Comparison of ENCODE assay signal across 7 cellular contexts in genomic region chr19:510606-511100, GRCh38. TPM values are rescaled to one million over a fixed set of nuclear protein-coding genes. Genes with fewer than 3 reads are reported as not detected.
A peak's percentile ranks its signal among the peaks of the same experiment; 100 is the strongest.
DNase-seq lines count a peak whose midpoint lies in the region; ATAC-seq and TF ChIP-seq lines count a peak whose summit lies in the region.

No MANE protein-coding gene starts in this region.

- peak; percentile 69 for ATAC-seq in stimulated activated naive CD8-positive, alpha-beta T cell treated with anti-CD3 and anti-CD28 coated beads, Interleukin-15, amount 100 ng/mL, for 72 hours

- H3K9me3 ChIP-seq in neural cell (ENCODE audit: low read length) = no peaks in the 10 kb centered on the region

- no peaks in the 10 kb centered on the region for H3K27me3 ChIP-seq in neural cell (ENCODE audit: insufficient read depth, low read depth, low read length)

- no peak for TF ChIP-seq EP300 in neural cell (conservative IDR thresholded peaks at IDR 0.05; ENCODE audit: poor library complexity, severe bottlenecking)

- peak overlapping the region; percentile 92 to 98 for H3K27ac Mint-ChIP-seq in stimulated activated naive CD8-positive, alpha-beta T cell treated with anti-CD3 and anti-CD28 coated beads, Interleukin-15, amount 100 ng/mL, for 72 hours

- in situ Hi-C loops in GM13976 (cut with MboI; ENCODE audit: low sequenced_read_pairs, unreplicated experiment) = no loop called here

- no peaks in the 10 kb centered on the region for H3K9me3 Mint-ChIP-seq in stimulated activated naive CD8-positive, alpha-beta T cell treated with anti-CD3 and anti-CD28 coated beads, Interleukin-15, amount 100 ng/mL, for 72 hours

- H3K4me3 ChIP-seq in LNCaP clone FGC (ENCODE audit: low read depth, low read length) = no peak overlapping the region
- H3K4me3 ChIP-seq in neural cell (ENCODE audit: low read length) = peak overlapping the region; percentile 44

- H3K9me2 ChIP-seq in neural cell (ENCODE audit: insufficient read depth, low read length) = no peaks in the 10 kb centered on the region

- H3K27me3 Mint-ChIP-seq in stimulated activated naive CD8-positive, alpha-beta T cell treated with anti-CD3 and anti-CD28 coated beads, Interleukin-15, amount 100 ng/mL, for 72 hours = no peaks in the 10 kb centered on the region

- peak overlapping the region; percentile 90 to 95 for H3K4me3 Mint-ChIP-seq in stimulated activated naive CD8-positive, alpha-beta T cell treated with anti-CD3 and anti-CD28 coated beads, Interleukin-15, amount 100 ng/mL, for 72 hours

- H3K36me3 ChIP-seq in neural cell (ENCODE audit: insufficient read depth, low read length) = no peaks in the 10 kb centered on the region

- DNase-seq in GM13976 (ENCODE audit: low spot score) (peak; percentile 91), LNCaP clone FGC (ENCODE audit: low read depth) (no peak), SHP77 (lab: John Stamatoyannopoulos, UW) (peak; percentile 83 to 87), fibroblast of the conjunctiva (ENCODE audit: low read depth) (peak; percentile 80)
- DNase-seq in activated effector memory CD4-positive, alpha-beta T cell treated with Interleukin-2 at 50 U/mL for 16 hours = peak; percentile 86
- DNase-seq in stimulated activated naive CD8-positive, alpha-beta T cell treated with anti-CD3 and anti-CD28 coated beads, Interleukin-15, amount 100 ng/mL, for 72 hours = peak; percentile 97

- TF ChIP-seq RAD21 in neural cell (conservative IDR thresholded peaks at IDR 0.05) = peak; percentile 72

- H3K27ac ChIP-seq in neural cell (ENCODE audit: low read length) = peak overlapping the region; percentile 94

- peaks cover 62% of the 10 kb centered on the region for H3K4me1 Mint-ChIP-seq in stimulated activated naive CD8-positive, alpha-beta T cell treated with anti-CD3 and anti-CD28 coated beads, Interleukin-15, amount 100 ng/mL, for 72 hours

- H3K79me2 ChIP-seq in neural cell (replicated peaks; ENCODE audit: insufficient read depth, low read length) = peaks cover 12% of the 10 kb centered on the region

- no peak overlapping the region for H3K4me2 ChIP-seq in neural cell (ENCODE audit: low read length)

- H3F3A ChIP-seq in neural cell (ENCODE audit: insufficient read depth, low read length, poor library complexity, severe bottlenecking) = no peaks in the 10 kb centered on the region

- peak overlapping the region; percentile 82 for H3K9ac ChIP-seq in neural cell (ENCODE audit: low read length)

- H2AFZ ChIP-seq in neural cell (ENCODE audit: low read depth, low read length) = peak overlapping the region; percentile 24

- TF ChIP-seq CTCF in GM13976 (IDR thresholded peaks at IDR 0.05; ENCODE audit: borderline replicate concordance, control extremely low read depth, extremely low read depth, insufficient read depth, missing control alignments) (peak; percentile 89), LNCaP clone FGC (IDR thresholded peaks at IDR 0.05; ENCODE audit: control insufficient read depth, extremely low read depth, insufficient read depth) (peak; percentile 91), neural cell (IDR thresholded peaks at IDR 0.05; ENCODE audit: poor library complexity, severe bottlenecking) (peak; percentile 93)

- no peaks in the 10 kb centered on the region for H4K20me1 ChIP-seq in neural cell (ENCODE audit: insufficient read depth)

TF ChIP-seq in neural cell, 6 proteins besides CTCF, POLR2A, EP300 and RAD21:
- TF ChIP-seq MXI1 (conservative IDR thresholded peaks at IDR 0.05; ENCODE audit: poor library complexity, severe bottlenecking) = peak; percentile 41
- TF ChIP-seq EZH2 (IDR thresholded peaks at IDR 0.05; ENCODE audit: borderline replicate concordance, insufficient read depth, low read length, poor library complexity, severe bottlenecking) = no peak
- TF ChIP-seq REST (IDR thresholded peaks at IDR 0.05; ENCODE audit: borderline replicate concordance) = no peak
- TF ChIP-seq POLR2AphosphoS5 (IDR thresholded peaks at IDR 0.05) = no peak
- peak; percentile 68 for TF ChIP-seq SMC3 (conservative IDR thresholded peaks at IDR 0.05; ENCODE audit: poor library complexity)
- no peak for TF ChIP-seq TAF1 (IDR thresholded peaks at IDR 0.05; ENCODE audit: low read depth)

RNA-seq across cellular contexts. Expression of gene TPGS1, which starts 3.4 kb away (rescaled TPM):
- 79.6 and 83.2 TPM in 2 replicates for polyA plus RNA-seq in neural cell
- 41.0 and 47.5 TPM in 2 replicates for polyA minus RNA-seq in neural cell

RNA-seq across cellular contexts. Expression of gene MADCAM1, which starts 14.4 kb away (rescaled TPM):
- 0.22 and 1.0 TPM in 2 replicates for polyA plus RNA-seq in neural cell
- 0.46 and 1.2 TPM in 2 replicates for polyA minus RNA-seq in neural cell

RNA-seq across cellular contexts. Expression of gene CDC34, which starts 20.9 kb away (rescaled TPM):
- 155 and 172 TPM in 2 replicates for polyA plus RNA-seq in neural cell
- polyA minus RNA-seq in neural cell = 55.0 and 68.7 TPM in 2 replicates

RNA-seq across cellular contexts. Expression of gene GZMM, which starts 33.2 kb away (rescaled TPM):
- polyA plus RNA-seq in neural cell = 0.38 and 0.72 TPM in 2 replicates
- polyA minus RNA-seq in neural cell = not detected in 2 replicates

RNA-seq across cellular contexts. Expression of gene SHC2, which starts 49.8 kb away (rescaled TPM):
- polyA plus RNA-seq in neural cell = 75.8 and 81.2 TPM in 2 replicates
- polyA minus RNA-seq in neural cell = 22.7 and 26.1 TPM in 2 replicates
